8 cellular contexts compared by ENCODE assay signal in the genomic region with DNA sequence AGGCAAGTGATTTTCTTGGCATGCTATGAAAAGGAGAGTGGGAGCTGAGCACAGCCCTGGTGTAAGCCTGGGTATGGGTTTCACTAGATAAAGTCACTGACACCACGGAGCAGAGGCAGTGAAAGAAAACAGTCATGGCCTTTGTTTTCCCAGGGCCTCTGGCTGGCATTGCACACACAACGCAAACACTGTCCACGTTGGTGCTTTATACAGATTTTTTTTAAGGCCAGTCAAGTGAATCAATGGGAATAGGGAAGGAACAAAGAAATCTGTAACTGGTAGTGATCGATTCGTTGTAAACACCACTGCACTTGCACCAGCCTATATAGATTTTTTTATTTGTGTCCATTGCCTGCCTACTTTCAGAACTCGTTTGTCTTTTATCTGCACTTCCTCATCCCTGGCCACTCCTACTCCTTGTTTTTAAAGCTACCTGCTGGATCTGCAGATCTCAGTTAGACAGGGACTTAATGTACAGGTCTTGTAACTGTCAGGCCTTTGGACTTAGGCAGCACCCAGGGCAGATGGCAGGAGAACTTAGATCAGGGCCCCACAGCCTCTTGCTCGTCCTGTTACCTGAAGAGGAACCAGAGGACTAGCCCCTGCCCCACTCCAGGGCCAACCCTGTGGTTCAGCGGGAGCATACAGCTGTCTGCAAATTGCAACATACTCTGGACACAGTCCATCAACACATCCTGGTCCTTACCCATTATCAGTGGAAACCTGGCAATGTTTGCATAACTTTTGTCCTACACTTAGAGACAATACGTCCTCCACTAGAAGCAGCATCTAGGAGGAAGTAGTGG. TPM values are rescaled to one million over a fixed set of nuclear protein-coding genes. Genes with fewer than 3 reads are reported as not detected.
DNase-seq lines count a peak whose midpoint lies in the region; FAIRE-seq and TF ChIP-seq lines count a peak whose summit lies in the region.

No MANE protein-coding gene starts in this region.

- H3K9me3 ChIP-seq in kidney (ENCODE audit: control insufficient read depth in 1 of 2, low read length in 2 of 2) (no peaks in the 10 kb centered on the region), BE2C (no peaks in the 10 kb centered on the region)

- peak; percentile 9 for DNase-seq in AG04449 (ENCODE audit: low read depth, low spot score)
- peak; percentile 66 for DNase-seq in NCI-H1092 (lab: John Stamatoyannopoulos, UW)
- peak; percentile 5 for DNase-seq in astrocyte of the cerebellum (ENCODE audit: low read depth)
- no peak for DNase-seq in kidney
- DNase-seq in substantia nigra (lab: John Stamatoyannopoulos, UW) = peak in 44 of 49 donors; percentile 5 to 78 (median 45)
- no peak for DNase-seq in hepatic stellate cell (ENCODE audit: low spot score)
- DNase-seq in BE2C = no peak
- no peak for DNase-seq in stimulated activated CD4-positive, alpha-beta T cell treated with anti-CD3 and anti-CD28 coated beads, Interleukin-4, amount 100 ng/mL, for 24 hours

- H3K36me3 ChIP-seq in kidney (ENCODE audit: control insufficient read depth in 1 of 2, insufficient read depth in 2 of 2, low read length in 2 of 2) (no peaks in the 10 kb centered on the region), BE2C (no peaks in the 10 kb centered on the region)

- H3K4me3 ChIP-seq in AG04449 (ENCODE audit: low read depth, low read length) (no peak overlapping the region), astrocyte of the cerebellum (ENCODE audit: low read depth, low read length) (no peak overlapping the region), kidney (ENCODE audit: low read length in 2 of 2) (peak overlapping the region in 1 of 2 donors; percentile 15), BE2C (ENCODE audit: low read depth, low read length) (no peak overlapping the region)

- intact Hi-C loops in kidney (cut with DNase I) = no loop called here

- peak overlapping the region; percentile 36 to 85 for H3K27ac ChIP-seq in kidney (ENCODE audit: low read depth in 2 of 2, low read length in 2 of 2)
- H3K27ac ChIP-seq in substantia nigra (ENCODE audit: low read depth, low read length, poor library complexity, severe bottlenecking) = peak overlapping the region; percentile 93

- CTCF ChIA-PET in AG04449 (lab: Yijun Ruan, JAX) = interaction anchor here (1.0 to 1.2 kb wide), 3 partner anchors 9 to 133 kb away, joined by 3 read pairs; no protein-coding TSS in a partner anchor

- in situ Hi-C loops in astrocyte of the cerebellum (cut with HindIII; ENCODE audit: low sequenced_read_pairs) = loop anchor here (5.0 kb wide), 1 partner anchor 43 kb away; no protein-coding TSS in a partner anchor

- H3K4me1 ChIP-seq in kidney (ENCODE audit: control insufficient read depth in 1 of 2, insufficient read depth in 1 of 2, low read depth in 1 of 2, low read length in 2 of 2) = peaks cover 19 to 28% of the 10 kb centered on the region in 2 donors
- H3K4me1 ChIP-seq in BE2C = no peaks in the 10 kb centered on the region; the same call in 1 of the 2 replicates

- POLR2A ChIA-PET in AG04449 (lab: Yijun Ruan, JAX) = no interaction called here

- no peak for FAIRE-seq in kidney (lab: Jason Lieb, UNC)

- TF ChIP-seq CTCF in AG04449 (IDR thresholded peaks at IDR 0.05; ENCODE audit: insufficient read depth, low read length, missing control alignments) (no peak), astrocyte of the cerebellum (IDR thresholded peaks at IDR 0.05; ENCODE audit: low read depth, low read length, missing control alignments) (no peak), kidney (IDR thresholded peaks at IDR 0.05; ENCODE audit: borderline replicate concordance, extremely low read depth, insufficient read depth) (no peak), BE2C (IDR thresholded peaks at IDR 0.05; ENCODE audit: low read depth, low read length) (no peak)

- no peak overlapping the region for H3K9ac ChIP-seq in kidney (ENCODE audit: low read length in 2 of 2)

- H3K27me3 ChIP-seq in BE2C = no peaks in the 10 kb centered on the region

RNA-seq across cellular contexts. Expression of gene TMIGD1, which starts 10.6 kb away (rescaled TPM):
- total RNA-seq in kidney = not detected
- polyA plus RNA-seq in kidney (ENCODE audit: insufficient read depth, low read depth, low replicate concordance) = 0.90 TPM
- polyA plus RNA-seq in BE2C (2012; ENCODE audit: insufficient read depth, insufficient read length, low read depth) = not detected

RNA-seq across cellular contexts. Expression of gene CPD, which starts 34.2 kb away (rescaled TPM):
- 139 TPM for total RNA-seq in kidney
- polyA plus RNA-seq in kidney (ENCODE audit: insufficient read depth, low read depth, low replicate concordance) = 11.6 TPM
- polyA plus RNA-seq in BE2C (2012; ENCODE audit: insufficient read depth, insufficient read length, low read depth) = 9.2 TPM

RNA-seq across cellular contexts. Expression of gene BLMH, which starts 52.7 kb away (rescaled TPM):
- total RNA-seq in kidney = 32.5 TPM
- 30.5 TPM for polyA plus RNA-seq in kidney (ENCODE audit: insufficient read depth, low read depth, low replicate concordance)
- 7.9 TPM for polyA plus RNA-seq in BE2C (2012; ENCODE audit: insufficient read depth, insufficient read length, low read depth)

Comparison
In these comparisons a context has a peak if more than half of its experiments do, and no peak if none do; other contexts are left out.
1. DNase-seq: peak in AG04449 (single experiment), NCI-H1092 (single experiment), astrocyte of the cerebellum (single experiment) and substantia nigra (44 of 49); none in kidney (single experiment), hepatic stellate cell (single experiment), BE2C (single experiment) and stimulated activated CD4-positive, alpha-beta T cell treated with anti-CD3 and anti-CD28 coated beads, Interleukin-4, amount 100 ng/mL, for 24 hours (single experiment).